Comparison of ENCODE assay signal across 8 cellular contexts in the genomic region with DNA sequence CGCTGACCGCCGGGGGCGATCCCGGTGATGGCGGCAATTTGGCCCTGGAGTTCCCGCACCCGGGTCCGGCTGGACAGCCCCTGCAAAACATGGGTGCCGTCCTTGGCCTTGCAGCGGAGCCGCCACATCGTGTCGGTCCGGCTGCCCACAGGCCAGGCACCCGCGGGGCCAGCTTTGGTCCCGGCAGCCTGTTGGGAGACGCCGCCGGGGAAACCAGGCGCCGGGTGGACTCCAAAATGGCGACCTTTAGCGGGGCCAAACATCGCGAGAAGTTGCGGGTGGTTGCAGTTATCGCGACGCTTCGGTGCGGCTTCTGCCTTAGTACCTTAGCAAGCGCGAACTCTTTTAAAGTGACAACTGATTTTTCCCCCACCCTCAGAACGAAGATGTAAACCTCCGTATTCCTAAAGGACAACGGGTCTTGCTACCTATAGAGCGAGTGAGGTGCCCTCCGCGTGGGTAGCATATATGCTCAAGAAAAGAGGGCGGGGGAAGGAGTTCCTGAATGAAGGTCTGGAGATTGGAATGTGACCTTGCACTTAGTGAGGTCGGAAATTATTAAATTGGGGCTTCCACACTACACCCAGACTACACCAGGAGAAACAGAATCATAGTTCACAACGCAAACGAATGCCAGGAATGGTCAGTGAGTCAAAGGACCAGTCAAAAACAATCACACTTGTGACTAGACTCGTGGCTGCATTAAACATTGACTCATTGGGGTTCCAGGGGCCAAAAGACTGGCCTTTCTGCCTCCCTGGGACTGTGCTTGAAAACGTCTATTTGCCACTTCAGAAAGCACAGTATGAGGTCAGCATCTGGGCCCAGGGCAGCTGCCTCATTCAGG. TPM values are rescaled to one million over a fixed set of nuclear protein-coding genes. Genes with fewer than 3 reads are reported as not detected.
DNase-seq lines count a peak whose midpoint lies in the region; FAIRE-seq and TF ChIP-seq lines count a peak whose summit lies in the region.

A gene (minus strand): TSS at position 441 of the 847 bp plus-strand sequence. CDS start 178 bp downstream, at position 263.

- H3K9ac ChIP-seq in endodermal cell (ENCODE audit: extremely low read depth, low read length, poor library complexity, severe bottlenecking): peak within 1 kb of the TSS; percentile 94

- peak within 1 kb of the TSS; percentile 97 for H3K4me3 ChIP-seq in endodermal cell (ENCODE audit: low read length)

- H3K9me3 Mint-ChIP-seq in endodermal cell: no peaks in the 10 kb centered on the region

- H3K27ac ChIP-seq in endodermal cell (ENCODE audit: low read depth, low read length): peak within 1 kb of the TSS; percentile 87

- peaks cover 6% of the 10 kb centered on the region for H3K4me1 ChIP-seq in endodermal cell (ENCODE audit: control insufficient read depth, insufficient read depth, low read length)

- H3K36me3 ChIP-seq in endodermal cell (ENCODE audit: control insufficient read depth, insufficient read depth, low read length): peaks cover 35% of the 10 kb centered on the region

- TF ChIP-seq CTCF in endodermal cell (conservative IDR thresholded peaks at IDR 0.05): no peak

- no peak for FAIRE-seq in HTR-8/SVneo (lab: Jason Lieb, UNC)

- WGBS in endodermal cell (ENCODE audit: insufficient coverage in 1 of 2, insufficient read length in 1 of 2), 2 experiments: 7 to 16% methylated on average over 19 to 47 of the region's 47 CpGs

- H3K36me3 Mint-ChIP-seq in endodermal cell (ENCODE audit: low read depth): peaks cover 10% of the 10 kb centered on the region

- peak within 1 kb of the TSS; percentile 100 for H3K27ac Mint-ChIP-seq in endodermal cell

- peaks cover 26% of the 10 kb centered on the region for H3K4me1 Mint-ChIP-seq in endodermal cell

- H3K27me3 ChIP-seq in endodermal cell (ENCODE audit: control insufficient read depth, insufficient read depth, low read length, poor library complexity, severe bottlenecking): no peaks in the 10 kb centered on the region

- no peaks in the 10 kb centered on the region for H3K9me3 ChIP-seq in endodermal cell (ENCODE audit: control insufficient read depth, low read length)

- DNase-seq in AG20443 (ENCODE audit: low spot score) (peak; percentile 94), GM19240 (ENCODE audit: insufficient read length, low spot score) (peak; percentile 55), HTR-8/SVneo (ENCODE audit: insufficient read length, low spot score) (peak; percentile 85), NOMO-1 treated with DMSO at 0.1 percent for 48 hours (lab: John Stamatoyannopoulos, UW; ENCODE audit: unreplicated experiment) (peak; percentile 81), endodermal cell (peak; percentile 96), mesenteric fat pad (ENCODE audit: low spot score) (peak; percentile 96)
- peak; percentile 84 for DNase-seq in activated CD8-positive, alpha-beta memory T cell treated with anti-CD3 and anti-CD28 coated beads, Interleukin-2, amount 50 U/mL, for 1 hour (ENCODE audit: extremely low read depth)
- DNase-seq in stimulated activated CD8-positive, alpha-beta memory T cell treated with anti-CD3 and anti-CD28 coated beads, Interleukin-12 subunit alpha, Interleukin-12 subunit beta, amount 100 ng/mL, for 24 hours (ENCODE audit: extremely low read depth): peak; percentile 69

- peaks cover 2% of the 10 kb centered on the region for H3K27me3 Mint-ChIP-seq in endodermal cell (ENCODE audit: insufficient read depth)

- peak within 1 kb of the TSS; percentile 99 for H3K4me3 Mint-ChIP-seq in endodermal cell

RNA-seq across cellular contexts. Expression of the gene that starts here (rescaled TPM):
- total RNA-seq in endodermal cell: 10 to 100 TPM; 10.8 to 18.8 TPM
- polyA plus RNA-seq in endodermal cell (2013, experiment 1 of 2): 13.6 TPM
- polyA plus RNA-seq in endodermal cell (2013, experiment 2 of 2): 12.5 TPM
- total RNA-seq in mesenteric fat pad: 5.4 TPM

Comparison
In these comparisons a context has a peak if more than half of its experiments do, and no peak if none do; other contexts are left out.
1. Peak in every context shown above with its lines: DNase-seq, H3K4me3 ChIP-seq and H3K27ac ChIP-seq.